In genomic region chr14:74973003-74973614, GRCh38 we compare ENCODE assay signal across 8 cellular contexts. TPM values are rescaled to one million over a fixed set of nuclear protein-coding genes. Genes with fewer than 3 reads are reported as not detected.
DNase-seq lines count a peak whose midpoint lies in the region; ATAC-seq and TF ChIP-seq lines count a peak whose summit lies in the region.

No MANE protein-coding gene starts in this region.

- no peak for TF ChIP-seq CTCF in MM.1S (IDR thresholded peaks at IDR 0.05; ENCODE audit: low read length)
- no peak for TF ChIP-seq CTCF in body of pancreas (IDR thresholded peaks at IDR 0.05)
- TF ChIP-seq CTCF in BE2C (IDR thresholded peaks at IDR 0.05; ENCODE audit: low read depth, low read length): no peak

- no peaks in the 10 kb centered on the region for H4K20me1 ChIP-seq in MM.1S (ENCODE audit: insufficient read depth, low read length)

- H3K36me3 ChIP-seq in MM.1S (replicated peaks; ENCODE audit: insufficient read depth, low read length) (no peaks in the 10 kb centered on the region), body of pancreas (replicated peaks in 1 of 2; ENCODE audit: insufficient read depth in 1 of 2, low read depth in 2 of 2) (no peaks in the 10 kb centered on the region), mesendoderm (ENCODE audit: control insufficient read depth, insufficient read depth, low read length) (no peaks in the 10 kb centered on the region), BE2C (no peaks in the 10 kb centered on the region)

- H3K79me1 ChIP-seq in mesendoderm (ENCODE audit: low read length): no peaks in the 10 kb centered on the region

- H2BK120ac ChIP-seq in mesendoderm (ENCODE audit: low read depth, low read length): no peak overlapping the region

- no peaks in the 10 kb centered on the region for H3K9me2 ChIP-seq in MM.1S (replicated peaks; ENCODE audit: insufficient read depth, low read length)

- no peaks in the 10 kb centered on the region for H3F3A ChIP-seq in MM.1S (ENCODE audit: insufficient read depth, low read length)

- intact Hi-C loops in body of pancreas (cut with DNase I): no loop called here

- H3K23ac ChIP-seq in mesendoderm (ENCODE audit: low read length): no peak overlapping the region

- H4K5ac ChIP-seq in mesendoderm (ENCODE audit: low read length): no peak overlapping the region

- H2AK5ac ChIP-seq in mesendoderm (ENCODE audit: low read length): no peak overlapping the region

- peak; percentile 36 for DNase-seq in CD1c-positive myeloid dendritic cell (ENCODE audit: extremely low spot score)
- DNase-seq in MM.1S: peak; percentile 7
- DNase-seq in body of pancreas: peak in 2 of 4 donors; percentile 27 to 49
- DNase-seq in mesendoderm: no peak
- no peak for DNase-seq in NCI-H774 (lab: John Stamatoyannopoulos, UW)
- no peak for DNase-seq in HCEC 1CT
- DNase-seq in BE2C: no peak
- DNase-seq in NCI-H345 (lab: John Stamatoyannopoulos, UW): no peak

- H3K9me3 ChIP-seq in MM.1S (replicated peaks; ENCODE audit: insufficient read depth, low read length): no peaks in the 10 kb centered on the region
- H3K9me3 ChIP-seq in body of pancreas: no peaks in the 10 kb centered on the region
- no peaks in the 10 kb centered on the region for H3K9me3 ChIP-seq in BE2C

- WGBS in body of pancreas, 2 donors: 72% methylated on average over 13 of the region's 15 CpGs; no CpG with 5 or more reads in 1 of the 2 donors
- WGBS in mesendoderm (ENCODE audit: extremely low coverage, insufficient coverage, low lambda C conversion rate): no CpG with 5 or more reads among the region's 15 CpGs

- H2BK15ac ChIP-seq in mesendoderm (replicated peaks; ENCODE audit: low read depth): no peak overlapping the region

- no peak overlapping the region for H4K8ac ChIP-seq in mesendoderm (ENCODE audit: low read depth, low read length)

- TF ChIP-seq POLR2A in body of pancreas (IDR thresholded peaks at IDR 0.05): no peak

- H3K56ac ChIP-seq in mesendoderm (ENCODE audit: low read length): peak overlapping the region; percentile 64

- H3K9ac ChIP-seq in MM.1S (ENCODE audit: low read length): no peak overlapping the region
- H3K9ac ChIP-seq in mesendoderm (ENCODE audit: low read length): no peak overlapping the region

- H3K4me1 ChIP-seq in MM.1S (ENCODE audit: low read length): no peaks in the 10 kb centered on the region
- H3K4me1 ChIP-seq in body of pancreas: no peaks in the 10 kb centered on the region
- H3K4me1 ChIP-seq in mesendoderm (ENCODE audit: control insufficient read depth, low read depth, low read length): peaks cover 4% of the 10 kb centered on the region
- peaks cover 13% of the 10 kb centered on the region for H3K4me1 ChIP-seq in BE2C

- H2AFZ ChIP-seq in MM.1S (ENCODE audit: low read length): no peak overlapping the region

- H3K4ac ChIP-seq in mesendoderm (ENCODE audit: low read depth, low read length): no peak overlapping the region

- H3K79me2 ChIP-seq in MM.1S (ENCODE audit: low read length) (no peaks in the 10 kb centered on the region), mesendoderm (ENCODE audit: control insufficient read depth, insufficient read depth, low read length) (no peaks in the 10 kb centered on the region)

- H3K27ac ChIP-seq in MM.1S (ENCODE audit: low read length) (no peak overlapping the region), body of pancreas (no peak overlapping the region), mesendoderm (ENCODE audit: low read depth, low read length) (no peak overlapping the region)

- H3K4me2 ChIP-seq in MM.1S (ENCODE audit: low read depth, low read length) (no peak overlapping the region), mesendoderm (ENCODE audit: low read length) (no peak overlapping the region)

- H2BK5ac ChIP-seq in mesendoderm (ENCODE audit: low read length): no peak overlapping the region

- H3K18ac ChIP-seq in mesendoderm (ENCODE audit: low read length): no peak overlapping the region

- H3K4me3 ChIP-seq in MM.1S (ENCODE audit: low read length) (no peak overlapping the region), body of pancreas (no peak overlapping the region), mesendoderm (ENCODE audit: low read length) (no peak overlapping the region), BE2C (ENCODE audit: low read depth, low read length) (no peak overlapping the region)

- no peaks in the 10 kb centered on the region for H3K27me3 ChIP-seq in MM.1S (replicated peaks; ENCODE audit: insufficient read depth, low read length)
- H3K27me3 ChIP-seq in body of pancreas: no peaks in the 10 kb centered on the region
- no peaks in the 10 kb centered on the region for H3K27me3 ChIP-seq in mesendoderm (ENCODE audit: insufficient read depth, low read length, poor library complexity)
- H3K27me3 ChIP-seq in BE2C: no peaks in the 10 kb centered on the region

- ATAC-seq in body of pancreas: peak; percentile 49

RNA-seq across cellular contexts. Expression of gene PGF, which starts 17.7 kb away (rescaled TPM):
- total RNA-seq in body of pancreas: 1 to 10 TPM; 2.3 to 6.6 TPM
- polyA plus RNA-seq in mesendoderm (2013, experiment 1 of 2): 1.2 TPM
- polyA plus RNA-seq in mesendoderm (2013, experiment 2 of 2): 1.3 TPM
- 44.0 TPM for polyA plus RNA-seq in BE2C (2012; ENCODE audit: insufficient read depth, insufficient read length, low read depth)

RNA-seq across cellular contexts. Expression of gene EIF2B2, which starts 29.6 kb away (rescaled TPM):
- total RNA-seq in body of pancreas: 10 to 100 TPM; 12.9 to 17.1 TPM
- polyA plus RNA-seq in mesendoderm (2013, experiment 1 of 2): 37.3 TPM
- polyA plus RNA-seq in mesendoderm (2013, experiment 2 of 2): 37.9 TPM
- polyA plus RNA-seq in BE2C (2012; ENCODE audit: insufficient read depth, insufficient read length, low read depth): 153 TPM

RNA-seq across cellular contexts. Expression of gene RPS6KL1, which starts 50.0 kb away (rescaled TPM):
- total RNA-seq in body of pancreas: 10 to 100 TPM in 1 of 2 donors, 1 to 10 TPM in 1; 8.0 to 16.2 TPM
- 5.1 TPM for polyA plus RNA-seq in mesendoderm (2013, experiment 1 of 2)
- polyA plus RNA-seq in mesendoderm (2013, experiment 2 of 2): 6.0 TPM
- 122 TPM for polyA plus RNA-seq in BE2C (2012; ENCODE audit: insufficient read depth, insufficient read length, low read depth)

Comparison
In these comparisons a context has a peak if more than half of its experiments do, and no peak if none do; other contexts are left out.
1. DNase-seq: peak in CD1c-positive myeloid dendritic cell (single experiment) and MM.1S (single experiment); none in mesendoderm (single experiment), NCI-H774 (single experiment), HCEC 1CT (single experiment), BE2C (single experiment) and NCI-H345 (single experiment).